8 cellular contexts compared by ENCODE assay signal in genomic region chr6:132797975-132798819, GRCh38. TPM values are rescaled to one million over a fixed set of nuclear protein-coding genes. Genes with fewer than 3 reads are reported as not detected.
DNase-seq lines count a peak whose midpoint lies in the region; ATAC-seq and TF ChIP-seq lines count a peak whose summit lies in the region.

SLC18B1 (minus strand) TSS chr6:132798637; CDS start chr6:132798456, 181 bp downstream.

- ATAC-seq in GM19452 (IDR thresholded peaks at IDR 0.05; ENCODE audit: unreplicated experiment) (peak; percentile 45), HG03460 (IDR thresholded peaks at IDR 0.05; ENCODE audit: unreplicated experiment) (peak; percentile 46), psoas muscle (peak; percentile 79 to 92 (median 84))

- H3K27ac ChIP-seq in hepatocyte (peak within 1 kb of the TSS; percentile 80), psoas muscle (no peak within 1 kb of the TSS)

- H3K9me3 ChIP-seq in hepatocyte (ENCODE audit: low read depth) (no peaks in the 10 kb centered on the region), psoas muscle (peaks cover 7% of the 10 kb centered on the region)

- H3K4me3 ChIP-seq in astrocyte of the spinal cord (ENCODE audit: low read depth, low read length): peak within 1 kb of the TSS; percentile 68
- peak within 1 kb of the TSS; percentile 57 for H3K4me3 ChIP-seq in hepatocyte
- peak within 1 kb of the TSS; percentile 72 for H3K4me3 ChIP-seq in psoas muscle

- in situ Hi-C loops in astrocyte of the spinal cord (cut with HindIII; ENCODE audit: low sequenced_read_pairs): no loop called here

- H3K9me3 Mint-ChIP-seq in Calu3 (ENCODE audit: low read depth, unreplicated experiment): no peaks in the 10 kb centered on the region
- peaks cover 6% of the 10 kb centered on the region for H3K9me3 Mint-ChIP-seq in T-helper 1 cell treated with Interleukin-12 subunit alpha and Interleukin-12 subunit beta and Interleukin-4 antibody, amounts not matched to agents 30 μg/mL and 1 μg/mL, for 36 hours

- DNase-seq in Calu3 (peak; percentile 69), astrocyte of the spinal cord (ENCODE audit: low read depth, low spot score) (peak; percentile 49), hepatocyte (ENCODE audit: low spot score) (peak; percentile 68), psoas muscle (peak; percentile 65 to 79), GM19240 (ENCODE audit: insufficient read length, low spot score) (no peak)

- H3K36me3 Mint-ChIP-seq in Calu3 (ENCODE audit: insufficient read depth, unreplicated experiment): peaks cover 35% of the 10 kb centered on the region
- H3K36me3 Mint-ChIP-seq in T-helper 1 cell treated with Interleukin-12 subunit alpha and Interleukin-12 subunit beta and Interleukin-4 antibody, amounts not matched to agents 30 μg/mL and 1 μg/mL, for 36 hours (ENCODE audit: low read depth): no peaks in the 10 kb centered on the region

- H3K4me2 ChIP-seq in hepatocyte: no peak within 1 kb of the TSS

- no peaks in the 10 kb centered on the region for H3K27me3 ChIP-seq in hepatocyte
- no peaks in the 10 kb centered on the region for H3K27me3 ChIP-seq in psoas muscle (ENCODE audit: insufficient read depth in 3 of 3, low read length in 2 of 3)

- peak within 1 kb of the TSS; percentile 63 for H3K27ac Mint-ChIP-seq in Calu3 (ENCODE audit: unreplicated experiment)
- peak within 1 kb of the TSS; percentile 82 for H3K27ac Mint-ChIP-seq in T-helper 1 cell treated with Interleukin-12 subunit alpha and Interleukin-12 subunit beta and Interleukin-4 antibody, amounts not matched to agents 30 μg/mL and 1 μg/mL, for 36 hours

- TSS peak; percentile 34 for BruUV-seq in Calu3 (replicated peaks; lab: Mats Ljungman, UMichigan)

- CTCF ChIA-PET in Calu3 (lab: Charles Lee): interaction anchor here (0.6 kb wide), 1 partner anchor 129 kb away, joined by 3 read pairs; no protein-coding TSS in a partner anchor

- intact Hi-C loops in Calu3 (cut with micrococcal nuclease; ENCODE audit: unreplicated experiment) (no loop called here), psoas muscle (cut with DNase I) (loop anchor here in 1 of 2 donors (5.0 kb wide), 2 partner anchors 126 to 266 kb away; no protein-coding TSS in a partner anchor)

- no peaks in the 10 kb centered on the region for H3K36me3 ChIP-seq in hepatocyte (replicated peaks; ENCODE audit: insufficient read depth, low read depth)
- H3K36me3 ChIP-seq in psoas muscle (ENCODE audit: insufficient read depth in 1 of 2, low read depth in 1 of 2): peaks cover 0 to 21% of the 10 kb centered on the region in 2 donors

- TF ChIP-seq CTCF in Calu3 (IDR thresholded peaks at IDR 0.05; ENCODE audit: unreplicated experiment) (no peak), astrocyte of the spinal cord (IDR thresholded peaks at IDR 0.05; ENCODE audit: low read depth, low read length) (no peak), hepatocyte (IDR thresholded peaks at IDR 0.05; ENCODE audit: poor library complexity) (no peak), psoas muscle (IDR thresholded peaks at IDR 0.05) (no peak)

- no peak within 1 kb of the TSS for H3K4me3 Mint-ChIP-seq in Calu3 (ENCODE audit: low read depth, unreplicated experiment)
- H3K4me3 Mint-ChIP-seq in T-helper 1 cell treated with Interleukin-12 subunit alpha and Interleukin-12 subunit beta and Interleukin-4 antibody, amounts not matched to agents 30 μg/mL and 1 μg/mL, for 36 hours: peak within 1 kb of the TSS; percentile 50

- H2AFZ ChIP-seq in hepatocyte: peak within 1 kb of the TSS; percentile 89

- peaks cover 10% of the 10 kb centered on the region for H3K79me2 ChIP-seq in hepatocyte

- H3K9me2 ChIP-seq in hepatocyte (replicated peaks; ENCODE audit: insufficient read depth): no peaks in the 10 kb centered on the region

- no peaks in the 10 kb centered on the region for H4K20me1 ChIP-seq in hepatocyte (ENCODE audit: insufficient read depth, poor library complexity, severe bottlenecking)

- no peaks in the 10 kb centered on the region for H3K27me3 Mint-ChIP-seq in Calu3 (ENCODE audit: unreplicated experiment)
- no peaks in the 10 kb centered on the region for H3K27me3 Mint-ChIP-seq in T-helper 1 cell treated with Interleukin-12 subunit alpha and Interleukin-12 subunit beta and Interleukin-4 antibody, amounts not matched to agents 30 μg/mL and 1 μg/mL, for 36 hours (ENCODE audit: low read depth)

- no peaks in the 10 kb centered on the region for H3K4me1 Mint-ChIP-seq in Calu3 (ENCODE audit: low read depth, unreplicated experiment)
- peaks cover 4% of the 10 kb centered on the region for H3K4me1 Mint-ChIP-seq in T-helper 1 cell treated with Interleukin-12 subunit alpha and Interleukin-12 subunit beta and Interleukin-4 antibody, amounts not matched to agents 30 μg/mL and 1 μg/mL, for 36 hours (ENCODE audit: low read depth)

- H3K4me1 ChIP-seq in hepatocyte (ENCODE audit: insufficient read depth): no peaks in the 10 kb centered on the region
- H3K4me1 ChIP-seq in psoas muscle: no peaks in the 10 kb centered on the region

- WGBS in hepatocyte (ENCODE audit: low lambda C conversion rate, missing lambda C conversion rate): 1% methylated on average over 35 of the region's 39 CpGs
- 0 to 1% (median 1%) methylated on average over 38 to 39 of the region's 39 CpGs for WGBS in psoas muscle, 3 donors

RNA-seq across cellular contexts. Expression of gene SLC18B1, which starts in this region (rescaled TPM):
- 23.9 and 25.9 TPM in 2 replicates for total RNA-seq in Calu3 (2022)
- 27.3 and 28.8 TPM in 2 replicates for total RNA-seq in hepatocyte
- polyA plus RNA-seq in hepatocyte: 10.6 and 20.0 TPM in 2 replicates
- total RNA-seq in psoas muscle: 1 to 10 TPM in 2 of 4 donors, under 1 TPM in 2; 0.69 to 2.2 (median 1.3) TPM
- 1 to 10 TPM; 1.1 to 2.0 (median 1.3) TPM for polyA plus RNA-seq in psoas muscle
